In the genomic region with DNA sequence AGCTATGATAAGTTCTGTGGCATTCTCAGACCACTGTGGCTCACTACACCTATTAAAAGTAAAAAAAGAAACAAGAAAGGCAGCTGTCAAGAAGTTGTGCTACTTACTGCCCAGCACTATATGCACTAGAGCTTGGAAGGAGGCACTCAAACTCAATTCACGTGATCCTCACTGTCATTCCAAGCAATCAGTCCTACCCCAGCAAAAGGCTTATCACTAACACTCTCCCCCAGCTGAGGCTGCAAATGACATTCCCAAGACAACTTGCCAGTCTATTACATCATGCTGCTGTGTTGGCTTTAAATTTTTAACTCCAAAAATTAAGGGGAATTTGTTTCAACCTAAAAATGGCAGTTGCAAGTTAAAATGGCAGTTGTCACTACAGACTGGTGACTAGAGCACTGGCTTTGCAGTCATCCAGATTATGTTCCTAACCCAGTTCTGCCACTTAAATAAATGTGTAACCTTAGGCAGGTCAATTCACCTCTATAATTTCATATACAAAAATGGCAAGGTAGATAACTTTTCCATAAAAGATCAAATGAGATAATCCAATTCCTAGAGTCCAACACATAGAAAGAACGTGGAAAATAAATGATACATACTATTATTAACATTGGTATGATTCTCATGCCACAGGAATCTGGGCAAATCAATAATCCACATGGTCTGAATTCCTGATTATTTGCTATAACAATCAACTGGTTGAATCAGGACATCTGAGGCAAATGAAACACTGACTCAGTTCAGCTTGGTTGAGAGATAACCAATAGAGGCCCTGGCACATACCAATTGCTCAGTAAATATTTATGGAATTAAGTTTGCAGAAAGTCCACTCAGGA, we compare ENCODE assay signal across 1 cellular context.
TF ChIP-seq lines count a peak whose summit lies in the region.

No MANE protein-coding gene starts in this region.

TF ChIP-seq in HEK293, 187 proteins besides CTCF, POLR2A, EP300 and RAD21 (continued from another document and continues in another):
- TF ChIP-seq, protein P1, sequence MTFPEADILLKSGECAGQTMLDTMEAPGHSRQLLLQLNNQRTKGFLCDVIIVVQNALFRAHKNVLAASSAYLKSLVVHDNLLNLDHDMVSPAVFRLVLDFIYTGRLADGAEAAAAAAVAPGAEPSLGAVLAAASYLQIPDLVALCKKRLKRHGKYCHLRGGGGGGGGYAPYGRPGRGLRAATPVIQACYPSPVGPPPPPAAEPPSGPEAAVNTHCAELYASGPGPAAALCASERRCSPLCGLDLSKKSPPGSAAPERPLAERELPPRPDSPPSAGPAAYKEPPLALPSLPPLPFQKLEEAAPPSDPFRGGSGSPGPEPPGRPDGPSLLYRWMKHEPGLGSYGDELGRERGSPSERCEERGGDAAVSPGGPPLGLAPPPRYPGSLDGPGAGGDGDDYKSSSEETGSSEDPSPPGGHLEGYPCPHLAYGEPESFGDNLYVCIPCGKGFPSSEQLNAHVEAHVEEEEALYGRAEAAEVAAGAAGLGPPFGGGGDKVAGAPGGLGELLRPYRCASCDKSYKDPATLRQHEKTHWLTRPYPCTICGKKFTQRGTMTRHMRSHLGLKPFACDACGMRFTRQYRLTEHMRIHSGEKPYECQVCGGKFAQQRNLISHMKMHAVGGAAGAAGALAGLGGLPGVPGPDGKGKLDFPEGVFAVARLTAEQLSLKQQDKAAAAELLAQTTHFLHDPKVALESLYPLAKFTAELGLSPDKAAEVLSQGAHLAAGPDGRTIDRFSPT (tag by site-specific recombination; IDR thresholded peaks at IDR 0.05): no peak
- no peak for TF ChIP-seq ZNF404 (tag by site-specific recombination; IDR thresholded peaks at IDR 0.05)
- TF ChIP-seq, protein P2, sequence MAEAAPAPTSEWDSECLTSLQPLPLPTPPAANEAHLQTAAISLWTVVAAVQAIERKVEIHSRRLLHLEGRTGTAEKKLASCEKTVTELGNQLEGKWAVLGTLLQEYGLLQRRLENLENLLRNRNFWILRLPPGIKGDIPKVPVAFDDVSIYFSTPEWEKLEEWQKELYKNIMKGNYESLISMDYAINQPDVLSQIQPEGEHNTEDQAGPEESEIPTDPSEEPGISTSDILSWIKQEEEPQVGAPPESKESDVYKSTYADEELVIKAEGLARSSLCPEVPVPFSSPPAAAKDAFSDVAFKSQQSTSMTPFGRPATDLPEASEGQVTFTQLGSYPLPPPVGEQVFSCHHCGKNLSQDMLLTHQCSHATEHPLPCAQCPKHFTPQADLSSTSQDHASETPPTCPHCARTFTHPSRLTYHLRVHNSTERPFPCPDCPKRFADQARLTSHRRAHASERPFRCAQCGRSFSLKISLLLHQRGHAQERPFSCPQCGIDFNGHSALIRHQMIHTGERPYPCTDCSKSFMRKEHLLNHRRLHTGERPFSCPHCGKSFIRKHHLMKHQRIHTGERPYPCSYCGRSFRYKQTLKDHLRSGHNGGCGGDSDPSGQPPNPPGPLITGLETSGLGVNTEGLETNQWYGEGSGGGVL (tag by site-specific recombination; IDR thresholded peaks at IDR 0.05): no peak
- TF ChIP-seq ZEB2 (tag by site-specific recombination; IDR thresholded peaks at IDR 0.05): peak; percentile 58; the same call in 1 of the 2 replicates
- no peak for TF ChIP-seq ZNF548 (tag by site-specific recombination; IDR thresholded peaks at IDR 0.05)
- TF ChIP-seq ZNF146 (tag by site-specific recombination; IDR thresholded peaks at IDR 0.05): no peak
- no peak for TF ChIP-seq ZNF624 (tag by site-specific recombination; IDR thresholded peaks at IDR 0.05)
- no peak for TF ChIP-seq ZSCAN23 (tag by site-specific recombination; IDR thresholded peaks at IDR 0.05)
- TF ChIP-seq ZNF747 (tag by site-specific recombination; IDR thresholded peaks at IDR 0.05): no peak
- TF ChIP-seq, protein P3, sequence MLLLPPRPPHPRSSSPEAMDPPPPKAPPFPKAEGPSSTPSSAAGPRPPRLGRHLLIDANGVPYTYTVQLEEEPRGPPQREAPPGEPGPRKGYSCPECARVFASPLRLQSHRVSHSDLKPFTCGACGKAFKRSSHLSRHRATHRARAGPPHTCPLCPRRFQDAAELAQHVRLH (tag by site-specific recombination; IDR thresholded peaks at IDR 0.05): peak; percentile 44; the same call in 1 of the 2 replicates
- TF ChIP-seq ZNF354C (tag by site-specific recombination; IDR thresholded peaks at IDR 0.05; ENCODE audit: borderline replicate concordance, low read depth): no peak
- no peak for TF ChIP-seq ZNF768 (tag by site-specific recombination; IDR thresholded peaks at IDR 0.05)
- no peak for TF ChIP-seq SP2 (tag by site-specific recombination; IDR thresholded peaks at IDR 0.05)
- no peak for TF ChIP-seq ZNF335 (tag by site-specific recombination; conservative IDR thresholded peaks at IDR 0.05)
- TF ChIP-seq, protein P4, sequence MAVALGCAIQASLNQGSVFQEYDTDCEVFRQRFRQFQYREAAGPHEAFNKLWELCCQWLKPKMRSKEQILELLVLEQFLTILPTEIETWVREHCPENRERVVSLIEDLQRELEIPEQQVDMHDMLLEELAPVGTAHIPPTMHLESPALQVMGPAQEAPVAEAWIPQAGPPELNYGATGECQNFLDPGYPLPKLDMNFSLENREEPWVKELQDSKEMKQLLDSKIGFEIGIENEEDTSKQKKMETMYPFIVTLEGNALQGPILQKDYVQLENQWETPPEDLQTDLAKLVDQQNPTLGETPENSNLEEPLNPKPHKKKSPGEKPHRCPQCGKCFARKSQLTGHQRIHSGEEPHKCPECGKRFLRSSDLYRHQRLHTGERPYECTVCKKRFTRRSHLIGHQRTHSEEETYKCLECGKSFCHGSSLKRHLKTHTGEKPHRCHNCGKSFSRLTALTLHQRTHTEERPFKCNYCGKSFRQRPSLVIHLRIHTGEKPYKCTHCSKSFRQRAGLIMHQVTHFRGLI (tag by site-specific recombination; IDR thresholded peaks at IDR 0.05): no peak
- no peak for TF ChIP-seq BCL11B (tag by site-specific recombination; IDR thresholded peaks at IDR 0.05; ENCODE audit: low read depth)
- no peak for TF ChIP-seq ZNF423 (tag by site-specific recombination; IDR thresholded peaks at IDR 0.05)
- TF ChIP-seq, protein P5, sequence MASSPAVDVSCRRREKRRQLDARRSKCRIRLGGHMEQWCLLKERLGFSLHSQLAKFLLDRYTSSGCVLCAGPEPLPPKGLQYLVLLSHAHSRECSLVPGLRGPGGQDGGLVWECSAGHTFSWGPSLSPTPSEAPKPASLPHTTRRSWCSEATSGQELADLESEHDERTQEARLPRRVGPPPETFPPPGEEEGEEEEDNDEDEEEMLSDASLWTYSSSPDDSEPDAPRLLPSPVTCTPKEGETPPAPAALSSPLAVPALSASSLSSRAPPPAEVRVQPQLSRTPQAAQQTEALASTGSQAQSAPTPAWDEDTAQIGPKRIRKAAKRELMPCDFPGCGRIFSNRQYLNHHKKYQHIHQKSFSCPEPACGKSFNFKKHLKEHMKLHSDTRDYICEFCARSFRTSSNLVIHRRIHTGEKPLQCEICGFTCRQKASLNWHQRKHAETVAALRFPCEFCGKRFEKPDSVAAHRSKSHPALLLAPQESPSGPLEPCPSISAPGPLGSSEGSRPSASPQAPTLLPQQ (tag by site-specific recombination; IDR thresholded peaks at IDR 0.05): 0 out of 2 replicates have a peak, but pooled peaks have one; percentile 18
- TF ChIP-seq ZNF394 (tag by site-specific recombination; IDR thresholded peaks at IDR 0.05; ENCODE audit: borderline replicate concordance): no peak
- TF ChIP-seq ZNF830 (tag by site-specific recombination; IDR thresholded peaks at IDR 0.05; ENCODE audit: low read depth): no peak
- TF ChIP-seq TRIM28 (IDR thresholded peaks at IDR 0.05; ENCODE audit: borderline replicate concordance, low read length): no peak
- TF ChIP-seq MEIS1 (CRISPR knock-in tag; IDR thresholded peaks at IDR 0.05; ENCODE audit: borderline replicate concordance): no peak
- TF ChIP-seq, protein P6, sequence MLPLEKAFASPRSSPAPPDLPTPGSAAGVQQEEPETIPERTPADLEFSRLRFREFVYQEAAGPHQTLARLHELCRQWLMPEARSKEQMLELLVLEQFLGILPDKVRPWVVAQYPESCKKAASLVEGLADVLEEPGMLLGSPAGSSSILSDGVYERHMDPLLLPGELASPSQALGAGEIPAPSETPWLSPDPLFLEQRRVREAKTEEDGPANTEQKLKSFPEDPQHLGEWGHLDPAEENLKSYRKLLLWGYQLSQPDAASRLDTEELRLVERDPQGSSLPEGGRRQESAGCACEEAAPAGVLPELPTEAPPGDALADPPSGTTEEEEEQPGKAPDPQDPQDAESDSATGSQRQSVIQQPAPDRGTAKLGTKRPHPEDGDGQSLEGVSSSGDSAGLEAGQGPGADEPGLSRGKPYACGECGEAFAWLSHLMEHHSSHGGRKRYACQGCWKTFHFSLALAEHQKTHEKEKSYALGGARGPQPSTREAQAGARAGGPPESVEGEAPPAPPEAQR (tag by site-specific recombination; IDR thresholded peaks at IDR 0.05): no peak
- no peak for TF ChIP-seq ZNF701 (tag by site-specific recombination; IDR thresholded peaks at IDR 0.05)
- TF ChIP-seq KLF8 (tag by site-specific recombination; IDR thresholded peaks at IDR 0.05): no peak
- no peak for TF ChIP-seq ZNF214 (tag by site-specific recombination; IDR thresholded peaks at IDR 0.05; ENCODE audit: borderline replicate concordance)
- TF ChIP-seq ZNF585B (tag by site-specific recombination; IDR thresholded peaks at IDR 0.05): no peak
- TF ChIP-seq ZBTB1 (tag by site-specific recombination; IDR thresholded peaks at IDR 0.05): no peak
- 0 out of 2 replicates have a peak, but pooled peaks have one; percentile 11 for TF ChIP-seq ZNF184 (tag by site-specific recombination; IDR thresholded peaks at IDR 0.05)
- TF ChIP-seq, protein P7, sequence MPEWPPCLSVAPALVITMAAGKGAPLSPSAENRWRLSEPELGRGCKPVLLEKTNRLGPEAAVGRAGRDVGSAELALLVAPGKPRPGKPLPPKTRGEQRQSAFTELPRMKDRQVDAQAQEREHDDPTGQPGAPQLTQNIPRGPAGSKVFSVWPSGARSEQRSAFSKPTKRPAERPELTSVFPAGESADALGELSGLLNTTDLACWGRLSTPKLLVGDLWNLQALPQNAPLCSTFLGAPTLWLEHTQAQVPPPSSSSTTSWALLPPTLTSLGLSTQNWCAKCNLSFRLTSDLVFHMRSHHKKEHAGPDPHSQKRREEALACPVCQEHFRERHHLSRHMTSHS (tag by site-specific recombination; IDR thresholded peaks at IDR 0.05): no peak
- TF ChIP-seq ZNF571 (tag by site-specific recombination; IDR thresholded peaks at IDR 0.05): no peak
- no peak for TF ChIP-seq ZNF561 (tag by site-specific recombination; IDR thresholded peaks at IDR 0.05; ENCODE audit: borderline replicate concordance)
- no peak for TF ChIP-seq ZNF274 (IDR thresholded peaks at IDR 0.05; ENCODE audit: low read length)
- TF ChIP-seq ZNF274 (tag by site-specific recombination; IDR thresholded peaks at IDR 0.05; ENCODE audit: borderline replicate concordance): no peak
- no peak for TF ChIP-seq ZNF416 (tag by site-specific recombination; IDR thresholded peaks at IDR 0.05)
- 0 out of 2 replicates have a peak, but pooled peaks have one; percentile 34 for TF ChIP-seq PRDM1 (tag by site-specific recombination; IDR thresholded peaks at IDR 0.05)
- no peak for TF ChIP-seq ZBTB21 (tag by site-specific recombination; IDR thresholded peaks at IDR 0.05)
- TF ChIP-seq, protein P8, sequence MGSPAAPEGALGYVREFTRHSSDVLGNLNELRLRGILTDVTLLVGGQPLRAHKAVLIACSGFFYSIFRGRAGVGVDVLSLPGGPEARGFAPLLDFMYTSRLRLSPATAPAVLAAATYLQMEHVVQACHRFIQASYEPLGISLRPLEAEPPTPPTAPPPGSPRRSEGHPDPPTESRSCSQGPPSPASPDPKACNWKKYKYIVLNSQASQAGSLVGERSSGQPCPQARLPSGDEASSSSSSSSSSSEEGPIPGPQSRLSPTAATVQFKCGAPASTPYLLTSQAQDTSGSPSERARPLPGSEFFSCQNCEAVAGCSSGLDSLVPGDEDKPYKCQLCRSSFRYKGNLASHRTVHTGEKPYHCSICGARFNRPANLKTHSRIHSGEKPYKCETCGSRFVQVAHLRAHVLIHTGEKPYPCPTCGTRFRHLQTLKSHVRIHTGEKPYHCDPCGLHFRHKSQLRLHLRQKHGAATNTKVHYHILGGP (tag by site-specific recombination; IDR thresholded peaks at IDR 0.05): no peak
- TF ChIP-seq ZFP3 (tag by site-specific recombination; IDR thresholded peaks at IDR 0.05; ENCODE audit: low read depth): no peak
- TF ChIP-seq, protein P9, sequence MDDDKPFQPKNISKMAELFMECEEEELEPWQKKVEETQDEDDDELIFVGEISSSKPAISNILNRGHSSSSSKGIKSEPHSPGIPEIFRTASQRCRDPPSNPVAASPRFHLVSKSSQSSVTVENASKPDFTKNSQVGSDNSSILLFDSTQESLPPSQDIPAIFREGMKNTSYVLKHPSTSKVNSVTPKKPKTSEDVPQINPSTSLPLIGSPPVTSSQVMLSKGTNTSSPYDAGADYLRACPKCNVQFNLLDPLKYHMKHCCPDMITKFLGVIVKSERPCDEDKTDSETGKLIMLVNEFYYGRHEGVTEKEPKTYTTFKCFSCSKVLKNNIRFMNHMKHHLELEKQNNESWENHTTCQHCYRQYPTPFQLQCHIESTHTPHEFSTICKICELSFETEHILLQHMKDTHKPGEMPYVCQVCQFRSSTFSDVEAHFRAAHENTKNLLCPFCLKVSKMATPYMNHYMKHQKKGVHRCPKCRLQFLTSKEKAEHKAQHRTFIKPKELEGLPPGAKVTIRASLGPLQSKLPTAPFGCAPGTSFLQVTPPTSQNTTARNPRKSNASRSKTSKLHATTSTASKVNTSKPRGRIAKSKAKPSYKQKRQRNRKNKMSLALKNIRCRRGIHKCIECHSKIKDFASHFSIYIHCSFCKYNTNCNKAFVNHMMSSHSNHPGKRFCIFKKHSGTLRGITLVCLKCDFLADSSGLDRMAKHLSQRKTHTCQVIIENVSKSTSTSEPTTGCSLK (tag by site-specific recombination; IDR thresholded peaks at IDR 0.05): no peak
- no peak for TF ChIP-seq ZNF391 (tag by site-specific recombination; IDR thresholded peaks at IDR 0.05; ENCODE audit: borderline replicate concordance, low read depth)
- peak; percentile 36; the same call in 1 of the 2 replicates for TF ChIP-seq ZNF629 (tag by site-specific recombination; IDR thresholded peaks at IDR 0.05)
- TF ChIP-seq, protein P10, sequence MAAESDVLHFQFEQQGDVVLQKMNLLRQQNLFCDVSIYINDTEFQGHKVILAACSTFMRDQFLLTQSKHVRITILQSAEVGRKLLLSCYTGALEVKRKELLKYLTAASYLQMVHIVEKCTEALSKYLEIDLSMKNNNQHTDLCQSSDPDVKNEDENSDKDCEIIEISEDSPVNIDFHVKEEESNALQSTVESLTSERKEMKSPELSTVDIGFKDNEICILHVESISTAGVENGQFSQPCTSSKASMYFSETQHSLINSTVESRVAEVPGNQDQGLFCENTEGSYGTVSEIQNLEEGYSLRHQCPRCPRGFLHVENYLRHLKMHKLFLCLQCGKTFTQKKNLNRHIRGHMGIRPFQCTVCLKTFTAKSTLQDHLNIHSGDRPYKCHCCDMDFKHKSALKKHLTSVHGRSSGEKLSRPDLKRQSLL (tag by site-specific recombination; IDR thresholded peaks at IDR 0.05): no peak
- TF ChIP-seq WT1 (tag by site-specific recombination; IDR thresholded peaks at IDR 0.05): no peak
- no peak for TF ChIP-seq ZNF777 (tag by site-specific recombination; IDR thresholded peaks at IDR 0.05; ENCODE audit: borderline replicate concordance)
- no peak for TF ChIP-seq ZBTB7A (tag by site-specific recombination; IDR thresholded peaks at IDR 0.05; ENCODE audit: low read depth)
